In genomic region chr20:25437153-25437581, GRCh38 we compare ENCODE assay signal across 16 cellular contexts. TPM values are rescaled to one million over a fixed set of nuclear protein-coding genes. Genes with fewer than 3 reads are reported as not detected.
A peak's percentile ranks its signal among the peaks of the same experiment; 100 is the strongest.
DNase-seq lines count a peak whose midpoint lies in the region; ATAC-seq and TF ChIP-seq lines count a peak whose summit lies in the region.
"Had no signal": no experiment of that assay in that cellular context is flagged by ENCODE, and none has a peak within 500 bp of the region (broad histone marks: within the 10 kb centered on the region; RNA-seq: fewer than 3 reads in every experiment).

No MANE protein-coding gene starts in this region.

- no peak overlapping the region for H3K9ac ChIP-seq in DND-41 (ENCODE audit: low read depth, low read length)

- H3K4me2 ChIP-seq in DND-41 (ENCODE audit: insufficient read depth, low read length), result no peak overlapping the region

- H3K9me3 ChIP-seq in DND-41 (ENCODE audit: insufficient read depth, low read length, severe bottlenecking) (no peaks in the 10 kb centered on the region), mesodermal cell (ENCODE audit: control insufficient read depth, low read length) (no peaks in the 10 kb centered on the region), sigmoid colon (no peaks in the 10 kb centered on the region)
- H3K9me3 ChIP-seq: ascending aorta, neutrophil, testis had no signal

- TF ChIP-seq POLR2A in sigmoid colon (IDR thresholded peaks at IDR 0.05), result no peak

- TF ChIP-seq CTCF in DND-41 (IDR thresholded peaks at IDR 0.05; ENCODE audit: borderline replicate concordance, extremely low read depth, low read length, poor library complexity, severe bottlenecking) (no peak), sigmoid colon (IDR thresholded peaks at IDR 0.05) (no peak)

- DNase-seq in DND-41, result no peak
- peak; percentile 37 for DNase-seq in SW480 (ENCODE audit: low spot score)
- DNase-seq in left cardiac atrium, result no peak
- no peak for DNase-seq in sigmoid colon
- DNase-seq in NCI-H2227 (lab: John Stamatoyannopoulos, UW; ENCODE audit: unreplicated experiment), result no peak
- DNase-seq: activated CD4-positive, alpha-beta memory T cell treated with anti-CD3 and anti-CD28 coated beads, Interleukin-2, amount 10 ng/mL, durations not matched to agents 7 days and 5 days; effector CD4-positive, alpha-beta T cell; left colon; NCI-H2171; testis had no signal

- no peaks in the 10 kb centered on the region for H4K20me1 ChIP-seq in DND-41 (ENCODE audit: insufficient read depth, low read length)

- H3K27me3 ChIP-seq in DND-41 (ENCODE audit: insufficient read depth, low read length, poor library complexity) (no peaks in the 10 kb centered on the region), sigmoid colon (no peaks in the 10 kb centered on the region)
- H3K27me3 ChIP-seq: ascending aorta, neutrophil, testis had no signal

- H2AFZ ChIP-seq in DND-41 (ENCODE audit: low read depth, low read length), result no peak overlapping the region

- H3K36me3 ChIP-seq in DND-41 (ENCODE audit: insufficient read depth, low read length) (peaks cover 91% of the 10 kb centered on the region), mesodermal cell (ENCODE audit: control insufficient read depth, insufficient read depth, low read length) (peaks cover 57% of the 10 kb centered on the region), sigmoid colon (no peaks in the 10 kb centered on the region)
- H3K36me3 ChIP-seq: ascending aorta had no signal

- H3K4me3 ChIP-seq in DND-41 (ENCODE audit: low read depth in 1 of 2, low read length in 2 of 2) (no peak overlapping the region), mesodermal cell (ENCODE audit: extremely low read depth, insufficient read depth, low read length, poor library complexity, severe bottlenecking) (no peak overlapping the region), sigmoid colon (no peak overlapping the region)
- H3K4me3 ChIP-seq: ascending aorta, testis had no signal

- no peaks in the 10 kb centered on the region for H3K4me1 ChIP-seq in DND-41 (ENCODE audit: insufficient read depth, low read length)
- no peaks in the 10 kb centered on the region for H3K4me1 ChIP-seq in mesodermal cell (ENCODE audit: control insufficient read depth, insufficient read depth, low read length, poor library complexity, severe bottlenecking)
- H3K4me1 ChIP-seq in sigmoid colon, result peaks cover 0 to 4% (median 0%) of the 10 kb centered on the region in 4 donors
- H3K4me1 ChIP-seq: ascending aorta, testis had no signal

- no peak overlapping the region for H3K27ac ChIP-seq in DND-41 (ENCODE audit: low read length)
- peak overlapping the region; percentile 44 for H3K27ac ChIP-seq in mesodermal cell (ENCODE audit: low read depth, low read length, severe bottlenecking)
- no peak overlapping the region for H3K27ac ChIP-seq in sigmoid colon
- H3K27ac ChIP-seq: ascending aorta, neutrophil, testis had no signal

- peaks cover 7% of the 10 kb centered on the region for H3K79me2 ChIP-seq in DND-41 (ENCODE audit: insufficient read depth, low read length)

- ATAC-seq in DND-41 (ENCODE audit: insufficient read depth, low read depth) (0 out of 3 replicates have a peak, but pooled peaks have one; percentile 22), left cardiac atrium (peak; percentile 68 to 77), GM19397 (IDR thresholded peaks at IDR 0.05; ENCODE audit: unreplicated experiment) (no peak), HG03097 (IDR thresholded peaks at IDR 0.05; ENCODE audit: low FRiP score, unreplicated experiment) (no peak)
- ATAC-seq: activated T-helper 17 cell treated with anti-CD3 and anti-CD28 coated beads, Interleukin-2, amount 50 U/mL, for 72 hours; left colon had no signal

- no peak for TF ChIP-seq EP300 in sigmoid colon (IDR thresholded peaks at IDR 0.05)

- WGBS in mesodermal cell (ENCODE audit: insufficient coverage in 2 of 2), 2 experiments, result 4 to 19% methylated on average over 2 of the region's 4 CpGs
- 74 to 75% methylated on average over 4 of the region's 4 CpGs for WGBS in sigmoid colon, 2 donors

- intact Hi-C loops in left cardiac atrium (cut with DNase I), result no loop called here
- intact Hi-C loops in sigmoid colon (cut with DNase I), result no loop called here

RNA-seq across cellular contexts. Expression of gene GINS1, which starts 29.7 kb away (rescaled TPM):
- total RNA-seq in left cardiac atrium (1 to 10 TPM in 1 of 2 donors, under 1 TPM in 1; 0.73 to 1.6 TPM), sigmoid colon (1 to 10 TPM in 1 of 4 donors, under 1 TPM in 3; 0.28 to 1.4 (median 0.50) TPM)
- 14.6 TPM for polyA plus RNA-seq in mesodermal cell (2013, experiment 1 of 2)
- polyA plus RNA-seq in mesodermal cell (2013, experiment 2 of 2), result 15.6 TPM
- 1 to 10 TPM; 1.2 to 7.6 (median 4.2) TPM for polyA plus RNA-seq in sigmoid colon
- total RNA-seq: ascending aorta had no signal

RNA-seq across cellular contexts. Expression of gene ABHD12, which starts 46.5 kb away (rescaled TPM):
- 10 to 100 TPM; 22.6 to 30.2 TPM for total RNA-seq in left cardiac atrium
- 42.3 TPM for polyA plus RNA-seq in mesodermal cell (2013, experiment 1 of 2)
- 39.3 TPM for polyA plus RNA-seq in mesodermal cell (2013, experiment 2 of 2)
- total RNA-seq in sigmoid colon, result 10 to 100 TPM; 18.9 to 39.6 (median 34.9) TPM
- polyA plus RNA-seq in sigmoid colon, result 10 to 100 TPM; 27.0 to 49.0 (median 35.7) TPM

Comparison
In these comparisons a context has a peak if more than half of its experiments do, and no peak if none do; other contexts are left out.
1. ATAC-seq: peak in DND-41 (single experiment) and left cardiac atrium (2 of 2); none in GM19397 (single experiment) and HG03097 (single experiment).